In genomic region chrX:1075741-1076140, GRCh38 we compare ENCODE assay signal across 21 cellular contexts.
"Had no signal": no experiment of that assay in that cellular context is flagged by ENCODE, and none has a peak within 500 bp of the region (broad histone marks: within the 10 kb centered on the region; RNA-seq: fewer than 3 reads in every experiment).

No MANE protein-coding gene starts in this region.

- H3K4me1 Mint-ChIP-seq: immature natural killer cell, mesothelial cell of epicardium had no signal

- H3K27me3 ChIP-seq: pancreas, right lobe of liver, thyroid gland had no signal

- H3K36me3 ChIP-seq: lower lobe of right lung, neutrophil, pancreas, right lobe of liver, thyroid gland had no signal

- H3K9me3 ChIP-seq: neutrophil, pancreas, right lobe of liver, thyroid gland had no signal

- H3K27ac ChIP-seq: lower lobe of right lung, neutrophil, pancreas, right lobe of liver, thyroid gland had no signal

- H3K4me3 Mint-ChIP-seq: mesothelial cell of epicardium; nephron progenitor cell; stimulated activated naive CD8-positive, alpha-beta T cell treated with anti-CD3 and anti-CD28 coated beads, Interleukin-15, amount 100 ng/mL, for 72 hours had no signal

- H3K36me3 Mint-ChIP-seq: mesothelial cell of epicardium had no signal

- ATAC-seq: left ventricle myocardium superior; lower lobe of right lung; mucosa of descending colon; pancreas; right lobe of liver; stimulated activated naive CD8-positive, alpha-beta T cell treated with anti-CD3 and anti-CD28 coated beads, Interleukin-15, amount 100 ng/mL, for 72 hours had no signal

- H3K4me3 ChIP-seq: lower lobe of right lung, mucosa of descending colon, pancreas, right lobe of liver, thyroid gland had no signal

- H3K4me1 ChIP-seq: lower lobe of right lung, pancreas, right lobe of liver, thyroid gland had no signal

- H3K27ac Mint-ChIP-seq: mesothelial cell of epicardium; nephron progenitor cell; stimulated activated naive CD8-positive, alpha-beta T cell treated with anti-CD3 and anti-CD28 coated beads, Interleukin-15, amount 100 ng/mL, for 72 hours had no signal

- DNase-seq: cortex of kidney; hypothalamus; immature natural killer cell; islet precursor cell; kidney glomerular epithelial cell; left ventricle myocardium superior; lower lobe of right lung; mucosa of descending colon; naive B cell; nephron progenitor cell; pancreas; small intestine; stimulated activated CD4-positive, alpha-beta T cell treated with anti-CD3 and anti-CD28 coated beads, Interleukin-15, amount 100 ng/mL, for 24 hours; stimulated activated CD4-positive, alpha-beta T cell treated with anti-CD3 and anti-CD28 coated beads, Interleukin-2, amount 100 ng/mL, for 48 hours; stimulated activated naive CD4-positive, alpha-beta T cell; stimulated activated naive CD8-positive, alpha-beta T cell treated with anti-CD3 and anti-CD28 coated beads, Interleukin-15, amount 100 ng/mL, for 72 hours; thyroid gland; trophoblast cell had no signal
